In genomic region chr15:65751431-65751830, GRCh38 we compare ENCODE assay signal across 22 cellular contexts.
"Had no signal": no experiment of that assay in that cellular context is flagged by ENCODE, and none has a peak within 500 bp of the region (broad histone marks: within the 10 kb centered on the region; RNA-seq: fewer than 3 reads in every experiment).

No MANE protein-coding gene starts in this region.

- DNase-seq: activated CD4-positive, alpha-beta memory T cell treated with anti-CD3 and anti-CD28 coated beads, Interleukin-2, amount 10 ng/mL, durations not matched to agents 7 days and 5 days; activated CD4-positive, alpha-beta T cell treated with anti-CD3 and anti-CD28 coated beads for 48 hours; activated effector memory CD4-positive, alpha-beta T cell treated with anti-CD3 and anti-CD28 coated beads, Interleukin-2, amount 50 U/mL, for 16 hours; activated naive CD4-positive, alpha-beta T cell treated with anti-CD3 and anti-CD28 coated beads, Interleukin-2, amount 50 U/mL, for 16 hours; activated T-cell treated with anti-CD3 and anti-CD28 coated beads, Interleukin-2, amount 50 U/mL, for 1 hour; amniotic stem cell; cerebellar nuclear complex; cortex of kidney; heart left ventricle; left ventricle myocardium superior; nucleus accumbens; right lobe of liver; small intestine; stimulated activated CD4-positive, alpha-beta T cell treated with anti-CD3 and anti-CD28 coated beads, Interleukin-2, amount 100 ng/mL, for 24 hours; stimulated activated naive B cell treated with anti-CD40 and anti-IgM and Interleukin-4, amounts not matched to agents 10 μg/mL and 1 μg/mL and 100 μg/mL, for 72 hours; T-helper 1 cell; T-helper 9 cell had no signal

- H3K36me3 ChIP-seq: thoracic aorta had no signal

- H3K9me3 ChIP-seq: heart left ventricle, right lobe of liver, thoracic aorta, vagina had no signal

- H3K9me3 Mint-ChIP-seq: activated CD4-positive, alpha-beta memory T cell treated with anti-CD3 and anti-CD28 coated beads, Interleukin-2, amount 10 ng/mL, durations not matched to agents 7 days and 5 days; stimulated activated naive B cell treated with anti-CD40 and anti-IgM and Interleukin-4, amounts not matched to agents 10 μg/mL and 1 μg/mL and 100 μg/mL, for 72 hours; type B pancreatic cell had no signal

- ATAC-seq: heart left ventricle; left ventricle myocardium superior; right lobe of liver; stimulated activated naive B cell treated with anti-CD40 and anti-IgM and Interleukin-4, amounts not matched to agents 10 μg/mL and 1 μg/mL and 100 μg/mL, for 72 hours had no signal

- H3K27me3 Mint-ChIP-seq: activated CD4-positive, alpha-beta memory T cell treated with anti-CD3 and anti-CD28 coated beads, Interleukin-2, amount 10 ng/mL, durations not matched to agents 7 days and 5 days; stimulated activated naive B cell treated with anti-CD40 and anti-IgM and Interleukin-4, amounts not matched to agents 10 μg/mL and 1 μg/mL and 100 μg/mL, for 72 hours; type B pancreatic cell had no signal

- H3K4me1 ChIP-seq: heart left ventricle, parathyroid adenoma, right lobe of liver, vagina had no signal

- H3K4me3 ChIP-seq: heart left ventricle, right lobe of liver, thoracic aorta, vagina had no signal

- H3K27ac Mint-ChIP-seq: activated CD4-positive, alpha-beta memory T cell treated with anti-CD3 and anti-CD28 coated beads, Interleukin-2, amount 10 ng/mL, durations not matched to agents 7 days and 5 days; stimulated activated naive B cell treated with anti-CD40 and anti-IgM and Interleukin-4, amounts not matched to agents 10 μg/mL and 1 μg/mL and 100 μg/mL, for 72 hours; type B pancreatic cell had no signal

- H3K4me3 Mint-ChIP-seq: activated CD4-positive, alpha-beta memory T cell treated with anti-CD3 and anti-CD28 coated beads, Interleukin-2, amount 10 ng/mL, durations not matched to agents 7 days and 5 days; stimulated activated naive B cell treated with anti-CD40 and anti-IgM and Interleukin-4, amounts not matched to agents 10 μg/mL and 1 μg/mL and 100 μg/mL, for 72 hours; type B pancreatic cell had no signal

- H3K27me3 ChIP-seq: heart left ventricle, right lobe of liver, vagina had no signal

- H3K27ac ChIP-seq: epithelial cell of prostate, heart left ventricle, parathyroid adenoma, right lobe of liver, thoracic aorta, vagina had no signal
